ENCODE assay signal across 36 cellular contexts in genomic region chr6:69494595-69494994, GRCh38.
"Had no signal": no experiment of that assay in that cellular context is flagged by ENCODE, and none has a peak within 500 bp of the region (broad histone marks: within the 10 kb centered on the region; RNA-seq: fewer than 3 reads in every experiment).

No MANE protein-coding gene starts in this region.

- DNase-seq: Kasumi-1, MG63, MM.1S, MV-4-11, NCI-H1048, NCI-H1092, NCI-H1092 treated with DMSO at 0.1 percent for 48 hours, NCI-H1105, NCI-H1105 treated with DMSO at 0.1 percent for 48 hours, NCI-H1417, NCI-H1417 treated with DMSO at 0.1 percent for 48 hours, NCI-H1436, NCI-H1436 treated with DMSO at 0.1 percent for 48 hours, NCI-H146, NCI-H1694, NCI-H1694 treated with DMSO at 0.1 percent for 48 hours, NCI-H187, NCI-H187 treated with DMSO at 0.1 percent for 48 hours, NCI-H1930, NCI-H2029, NCI-H2029 treated with DMSO at 0.1 percent for 48 hours, NCI-H2081, NCI-H2081 treated with DMSO at 0.1 percent for 48 hours, NCI-H2107, NCI-H2171, NCI-H2171 treated with DMSO at 0.1 percent for 48 hours, NCI-H2227 treated with DMSO at 0.1 percent for 48 hours, NCI-H226, NCI-H345, NCI-H446, NCI-H446 treated with DMSO at 0.1 percent for 48 hours, NCI-H510A, NCI-H510A treated with DMSO at 0.1 percent for 48 hours, NCI-H524, NCI-H524 treated with DMSO at 0.1 percent for 48 hours, NCI-H526 had no signal

- H3K4me3 ChIP-seq: MG63 had no signal

- H3K36me3 ChIP-seq: MG63 had no signal

- H3K9me3 ChIP-seq: MG63 had no signal
